Comparison of ENCODE assay signal across 9 cellular contexts in genomic region chr6:105791569-105792318, GRCh38.
DNase-seq lines count a peak whose midpoint lies in the region; ATAC-seq lines count a peak whose summit lies in the region.
"Had no signal": no experiment of that assay in that cellular context is flagged by ENCODE, and none has a peak within 500 bp of the region (broad histone marks: within the 10 kb centered on the region; RNA-seq: fewer than 3 reads in every experiment).

No MANE protein-coding gene starts in this region.

- H3K36me3 ChIP-seq in mesendoderm (ENCODE audit: control insufficient read depth, insufficient read depth, low read length) (no peaks in the 10 kb centered on the region), SJCRH30 (no peaks in the 10 kb centered on the region)

- no peak overlapping the region for H3K4me3 Mint-ChIP-seq in activated CD4-positive, alpha-beta memory T cell treated with anti-CD3 and anti-CD28 coated beads, Interleukin-2, amount 10 ng/mL, durations not matched to agents 7 days and 5 days
- H3K4me3 Mint-ChIP-seq in activated CD4-positive, alpha-beta memory T cell treated with anti-CD3 and anti-CD28 coated beads for 36 hours: no peak overlapping the region

- no peak for DNase-seq in activated CD4-positive, alpha-beta memory T cell treated with anti-CD3 and anti-CD28 coated beads, Interleukin-2, amount 10 ng/mL, durations not matched to agents 7 days and 5 days
- DNase-seq in activated CD4-positive, alpha-beta memory T cell treated with anti-CD3 and anti-CD28 coated beads for 36 hours: no peak
- no peak for DNase-seq in mesendoderm
- no peak for DNase-seq in SJCRH30
- DNase-seq in activated naive CD4-positive, alpha-beta T cell treated with anti-CD3 and anti-CD28 coated beads, Interleukin-2, amount 50 U/mL, for 16 hours: no peak
- DNase-seq in NCI-H187 (lab: John Stamatoyannopoulos, UW): no peak
- DNase-seq: SHP77 treated with DMSO at 0.1 percent for 48 hours had no signal

- H3K4ac ChIP-seq in mesendoderm (ENCODE audit: low read depth, low read length): no peak overlapping the region

- no peak overlapping the region for H3K18ac ChIP-seq in mesendoderm (ENCODE audit: low read length)

- peaks cover 91% of the 10 kb centered on the region for H3K4me1 Mint-ChIP-seq in activated CD4-positive, alpha-beta memory T cell treated with anti-CD3 and anti-CD28 coated beads, Interleukin-2, amount 10 ng/mL, durations not matched to agents 7 days and 5 days
- H3K4me1 Mint-ChIP-seq in activated CD4-positive, alpha-beta memory T cell treated with anti-CD3 and anti-CD28 coated beads for 36 hours (ENCODE audit: low read depth): peaks cover 62% of the 10 kb centered on the region

- no peaks in the 10 kb centered on the region for H3K27me3 Mint-ChIP-seq in activated CD4-positive, alpha-beta memory T cell treated with anti-CD3 and anti-CD28 coated beads, Interleukin-2, amount 10 ng/mL, durations not matched to agents 7 days and 5 days
- peaks cover 14% of the 10 kb centered on the region for H3K27me3 Mint-ChIP-seq in activated CD4-positive, alpha-beta memory T cell treated with anti-CD3 and anti-CD28 coated beads for 36 hours

- ATAC-seq in GM21526 (IDR thresholded peaks at IDR 0.05; ENCODE audit: low FRiP score, unreplicated experiment) (peak; percentile 46), HG03442 (IDR thresholded peaks at IDR 0.05; ENCODE audit: unreplicated experiment) (peak; percentile 44)

- H3K23ac ChIP-seq in mesendoderm (ENCODE audit: low read length): no peak overlapping the region

- H2BK120ac ChIP-seq in mesendoderm (ENCODE audit: low read depth, low read length): no peak overlapping the region

- H3K9me3 Mint-ChIP-seq in activated CD4-positive, alpha-beta memory T cell treated with anti-CD3 and anti-CD28 coated beads, Interleukin-2, amount 10 ng/mL, durations not matched to agents 7 days and 5 days: peaks cover 7% of the 10 kb centered on the region
- no peaks in the 10 kb centered on the region for H3K9me3 Mint-ChIP-seq in activated CD4-positive, alpha-beta memory T cell treated with anti-CD3 and anti-CD28 coated beads for 36 hours

- POLR2A ChIA-PET in activated CD4-positive, alpha-beta memory T cell treated with anti-CD3 and anti-CD28 coated beads, Interleukin-2, amount 10 ng/mL, durations not matched to agents 7 days and 5 days (lab: Charles Lee): interaction anchor here (1.0 to 2.4 kb wide), 7 partner anchors 10 to 294 kb away, joined by 3 to 8 read pairs (median 6); partner anchors contain the start of gene PRDM1
- POLR2A ChIA-PET in activated CD4-positive, alpha-beta memory T cell treated with anti-CD3 and anti-CD28 coated beads for 36 hours (lab: Charles Lee): no interaction called here

- H3K4me1 ChIP-seq in mesendoderm (ENCODE audit: control insufficient read depth, low read depth, low read length): no peaks in the 10 kb centered on the region
- no peaks in the 10 kb centered on the region for H3K4me1 ChIP-seq in SJCRH30

- no peak overlapping the region for H3K9ac ChIP-seq in mesendoderm (ENCODE audit: low read length)

- intact Hi-C loops in activated CD4-positive, alpha-beta memory T cell treated with anti-CD3 and anti-CD28 coated beads for 36 hours (cut with micrococcal nuclease): loop anchor here (5.0 kb wide), 4 partner anchors 201 to 431 kb away; no protein-coding TSS in a partner anchor

- H3K4me2 ChIP-seq in mesendoderm (ENCODE audit: low read length): no peak overlapping the region

- no peak overlapping the region for H2BK15ac ChIP-seq in mesendoderm (replicated peaks; ENCODE audit: low read depth)

- no peak overlapping the region for H2AK5ac ChIP-seq in mesendoderm (ENCODE audit: low read length)

- H3K4me3 ChIP-seq in mesendoderm (ENCODE audit: low read length) (no peak overlapping the region), SJCRH30 (no peak overlapping the region)

- peak overlapping the region; percentile 74 for H3K27ac Mint-ChIP-seq in activated CD4-positive, alpha-beta memory T cell treated with anti-CD3 and anti-CD28 coated beads, Interleukin-2, amount 10 ng/mL, durations not matched to agents 7 days and 5 days
- H3K27ac Mint-ChIP-seq in activated CD4-positive, alpha-beta memory T cell treated with anti-CD3 and anti-CD28 coated beads for 36 hours: no peak overlapping the region

- H3K27ac ChIP-seq in mesendoderm (ENCODE audit: low read depth, low read length) (peak overlapping the region; percentile 33), SJCRH30 (no peak overlapping the region)

- no CpG with 5 or more reads among the region's 5 CpGs for WGBS in mesendoderm (ENCODE audit: extremely low coverage, insufficient coverage, low lambda C conversion rate)

- H3K36me3 Mint-ChIP-seq in activated CD4-positive, alpha-beta memory T cell treated with anti-CD3 and anti-CD28 coated beads, Interleukin-2, amount 10 ng/mL, durations not matched to agents 7 days and 5 days (ENCODE audit: low read depth): peaks cover 23% of the 10 kb centered on the region
- no peaks in the 10 kb centered on the region for H3K36me3 Mint-ChIP-seq in activated CD4-positive, alpha-beta memory T cell treated with anti-CD3 and anti-CD28 coated beads for 36 hours

- H4K5ac ChIP-seq in mesendoderm (ENCODE audit: low read length): no peak overlapping the region

- CTCF ChIA-PET in activated CD4-positive, alpha-beta memory T cell treated with anti-CD3 and anti-CD28 coated beads, Interleukin-2, amount 10 ng/mL, durations not matched to agents 7 days and 5 days (lab: Charles Lee): interaction anchor here (0.6 to 2.7 kb wide), 6 partner anchors 10 to 256 kb away, joined by 3 to 11 read pairs (median 4); no protein-coding TSS in a partner anchor
- CTCF ChIA-PET in activated CD4-positive, alpha-beta memory T cell treated with anti-CD3 and anti-CD28 coated beads for 36 hours (lab: Charles Lee): interaction anchor here (1.0 to 1.5 kb wide), 3 partner anchors 10 to 360 kb away, joined by 4 read pairs; no protein-coding TSS in a partner anchor

- no peaks in the 10 kb centered on the region for H3K79me1 ChIP-seq in mesendoderm (ENCODE audit: low read length)

- H3K27me3 ChIP-seq in mesendoderm (ENCODE audit: insufficient read depth, low read length, poor library complexity) (no peaks in the 10 kb centered on the region), SJCRH30 (no peaks in the 10 kb centered on the region)

- no peaks in the 10 kb centered on the region for H3K79me2 ChIP-seq in mesendoderm (ENCODE audit: control insufficient read depth, insufficient read depth, low read length)

- H2BK5ac ChIP-seq in mesendoderm (ENCODE audit: low read length): no peak overlapping the region

- no peaks in the 10 kb centered on the region for H3K9me3 ChIP-seq in SJCRH30 (replicated peaks)

- H3K56ac ChIP-seq in mesendoderm (ENCODE audit: low read length): no peak overlapping the region

- H4K8ac ChIP-seq in mesendoderm (ENCODE audit: low read depth, low read length): no peak overlapping the region
